1 cellular context compared by ENCODE assay signal in genomic region chr11:46899501-46900025, GRCh38.
A peak's percentile ranks its signal among the peaks of the same experiment; 100 is the strongest.
TF ChIP-seq lines count a peak whose summit lies in the region.

No MANE protein-coding gene starts in this region.

TF ChIP-seq in K562, 482 proteins besides CTCF, POLR2A, EP300 and RAD21:
- TF ChIP-seq TFAM (CRISPR knock-in tag; conservative IDR thresholded peaks at IDR 0.05) (no peak), GATAD2B (IDR thresholded peaks at IDR 0.05; ENCODE audit: borderline replicate concordance) (no peak), KDM5B (IDR thresholded peaks at IDR 0.05; ENCODE audit: insufficient replicate concordance, low read depth, low read length) (peak; percentile 20), RBBP5 (IDR thresholded peaks at IDR 0.05; ENCODE audit: borderline replicate concordance, insufficient read depth, low read length, poor library complexity, severe bottlenecking) (no peak)
